In the genomic region with DNA sequence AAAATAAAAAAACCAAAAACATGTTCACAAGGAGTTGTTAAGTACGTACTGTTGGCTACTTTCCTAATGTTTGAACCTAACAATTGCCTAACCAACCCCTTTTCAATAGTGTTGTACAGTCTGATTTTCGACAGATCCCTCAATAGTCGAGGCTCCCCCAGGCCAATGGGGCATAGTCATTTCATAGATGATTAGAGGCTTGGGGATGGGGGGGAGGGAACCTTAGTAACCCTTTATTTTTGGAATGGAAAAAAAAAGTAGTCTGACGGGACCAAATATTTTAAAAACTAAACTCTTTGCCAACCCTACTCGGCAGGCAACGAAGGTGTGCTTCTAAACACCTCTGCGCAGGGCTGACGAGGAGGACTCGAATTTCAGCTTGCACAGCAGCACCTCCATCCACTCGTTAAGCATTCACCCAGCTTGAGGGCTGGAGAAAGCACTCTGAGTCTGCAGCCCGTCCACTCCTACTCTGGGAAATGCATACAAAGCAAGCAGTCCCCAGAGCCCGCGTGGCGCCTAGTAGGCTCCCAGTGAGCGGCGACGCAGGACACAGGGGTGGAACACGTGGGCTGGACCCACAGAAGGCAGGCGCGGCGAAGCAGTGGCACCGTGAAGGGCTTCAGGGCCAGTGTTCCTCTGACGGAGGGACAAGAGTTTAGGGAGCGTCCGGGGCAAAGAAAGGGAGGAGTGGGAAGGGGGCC, we compare ENCODE assay signal across 1 cellular context.
A peak's percentile ranks its signal among the peaks of the same experiment; 100 is the strongest.
TF ChIP-seq lines count a peak whose summit lies in the region.

No MANE protein-coding gene starts in this region.

TF ChIP-seq in K562, 482 proteins besides CTCF, POLR2A, EP300 and RAD21 (continued from another document and continues in another):
- TF ChIP-seq, protein P1, sequence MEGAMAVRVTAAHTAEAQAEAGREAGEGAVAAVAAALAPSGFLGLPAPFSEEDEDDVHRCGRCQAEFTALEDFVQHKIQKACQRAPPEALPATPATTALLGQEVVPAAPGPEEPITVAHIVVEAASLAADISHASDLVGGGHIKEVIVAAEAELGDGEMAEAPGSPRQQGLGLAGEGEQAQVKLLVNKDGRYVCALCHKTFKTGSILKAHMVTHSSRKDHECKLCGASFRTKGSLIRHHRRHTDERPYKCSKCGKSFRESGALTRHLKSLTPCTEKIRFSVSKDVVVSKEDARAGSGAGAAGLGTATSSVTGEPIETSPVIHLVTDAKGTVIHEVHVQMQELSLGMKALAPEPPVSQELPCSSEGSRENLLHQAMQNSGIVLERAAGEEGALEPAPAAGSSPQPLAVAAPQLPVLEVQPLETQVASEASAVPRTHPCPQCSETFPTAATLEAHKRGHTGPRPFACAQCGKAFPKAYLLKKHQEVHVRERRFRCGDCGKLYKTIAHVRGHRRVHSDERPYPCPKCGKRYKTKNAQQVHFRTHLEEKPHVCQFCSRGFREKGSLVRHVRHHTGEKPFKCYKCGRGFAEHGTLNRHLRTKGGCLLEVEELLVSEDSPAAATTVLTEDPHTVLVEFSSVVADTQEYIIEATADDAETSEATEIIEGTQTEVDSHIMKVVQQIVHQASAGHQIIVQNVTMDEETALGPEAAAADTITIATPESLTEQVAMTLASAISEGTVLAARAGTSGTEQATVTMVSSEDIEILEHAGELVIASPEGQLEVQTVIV (CRISPR knock-in tag; IDR thresholded peaks at IDR 0.05; ENCODE audit: borderline replicate concordance) = no peak
- TF ChIP-seq ERF (CRISPR knock-in tag; IDR thresholded peaks at IDR 0.05) = no peak
- no peak for TF ChIP-seq ZNF133 (CRISPR knock-in tag; IDR thresholded peaks at IDR 0.05)
- TF ChIP-seq, protein P2, sequence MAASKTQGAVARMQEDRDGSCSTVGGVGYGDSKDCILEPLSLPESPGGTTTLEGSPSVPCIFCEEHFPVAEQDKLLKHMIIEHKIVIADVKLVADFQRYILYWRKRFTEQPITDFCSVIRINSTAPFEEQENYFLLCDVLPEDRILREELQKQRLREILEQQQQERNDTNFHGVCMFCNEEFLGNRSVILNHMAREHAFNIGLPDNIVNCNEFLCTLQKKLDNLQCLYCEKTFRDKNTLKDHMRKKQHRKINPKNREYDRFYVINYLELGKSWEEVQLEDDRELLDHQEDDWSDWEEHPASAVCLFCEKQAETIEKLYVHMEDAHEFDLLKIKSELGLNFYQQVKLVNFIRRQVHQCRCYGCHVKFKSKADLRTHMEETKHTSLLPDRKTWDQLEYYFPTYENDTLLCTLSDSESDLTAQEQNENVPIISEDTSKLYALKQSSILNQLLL (CRISPR knock-in tag; IDR thresholded peaks at IDR 0.05; ENCODE audit: borderline replicate concordance) = no peak
- TF ChIP-seq GABPB2 (CRISPR knock-in tag; conservative IDR thresholded peaks at IDR 0.05) = no peak
- TF ChIP-seq, protein P3, sequence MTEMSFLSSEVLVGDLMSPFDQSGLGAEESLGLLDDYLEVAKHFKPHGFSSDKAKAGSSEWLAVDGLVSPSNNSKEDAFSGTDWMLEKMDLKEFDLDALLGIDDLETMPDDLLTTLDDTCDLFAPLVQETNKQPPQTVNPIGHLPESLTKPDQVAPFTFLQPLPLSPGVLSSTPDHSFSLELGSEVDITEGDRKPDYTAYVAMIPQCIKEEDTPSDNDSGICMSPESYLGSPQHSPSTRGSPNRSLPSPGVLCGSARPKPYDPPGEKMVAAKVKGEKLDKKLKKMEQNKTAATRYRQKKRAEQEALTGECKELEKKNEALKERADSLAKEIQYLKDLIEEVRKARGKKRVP (CRISPR knock-in tag; IDR thresholded peaks at IDR 0.05) = no peak
- TF ChIP-seq XRCC3 (IDR thresholded peaks at IDR 0.05) = no peak
- TF ChIP-seq, protein P4, sequence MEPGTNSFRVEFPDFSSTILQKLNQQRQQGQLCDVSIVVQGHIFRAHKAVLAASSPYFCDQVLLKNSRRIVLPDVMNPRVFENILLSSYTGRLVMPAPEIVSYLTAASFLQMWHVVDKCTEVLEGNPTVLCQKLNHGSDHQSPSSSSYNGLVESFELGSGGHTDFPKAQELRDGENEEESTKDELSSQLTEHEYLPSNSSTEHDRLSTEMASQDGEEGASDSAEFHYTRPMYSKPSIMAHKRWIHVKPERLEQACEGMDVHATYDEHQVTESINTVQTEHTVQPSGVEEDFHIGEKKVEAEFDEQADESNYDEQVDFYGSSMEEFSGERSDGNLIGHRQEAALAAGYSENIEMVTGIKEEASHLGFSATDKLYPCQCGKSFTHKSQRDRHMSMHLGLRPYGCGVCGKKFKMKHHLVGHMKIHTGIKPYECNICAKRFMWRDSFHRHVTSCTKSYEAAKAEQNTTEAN (CRISPR knock-in tag; IDR thresholded peaks at IDR 0.05) = peak; percentile 87; the same call in 1 of the 2 replicates
- peak; percentile 90 for TF ChIP-seq ZNF431 (CRISPR knock-in tag; IDR thresholded peaks at IDR 0.05)
- no peak for TF ChIP-seq EHMT2 (IDR thresholded peaks at IDR 0.05)
- TF ChIP-seq NR2C1 (IDR thresholded peaks at IDR 0.05) = no peak
- TF ChIP-seq NR2C1 (tag; IDR thresholded peaks at IDR 0.05) = no peak
- TF ChIP-seq CC2D1A (IDR thresholded peaks at IDR 0.05) = no peak
- TF ChIP-seq, protein P5, sequence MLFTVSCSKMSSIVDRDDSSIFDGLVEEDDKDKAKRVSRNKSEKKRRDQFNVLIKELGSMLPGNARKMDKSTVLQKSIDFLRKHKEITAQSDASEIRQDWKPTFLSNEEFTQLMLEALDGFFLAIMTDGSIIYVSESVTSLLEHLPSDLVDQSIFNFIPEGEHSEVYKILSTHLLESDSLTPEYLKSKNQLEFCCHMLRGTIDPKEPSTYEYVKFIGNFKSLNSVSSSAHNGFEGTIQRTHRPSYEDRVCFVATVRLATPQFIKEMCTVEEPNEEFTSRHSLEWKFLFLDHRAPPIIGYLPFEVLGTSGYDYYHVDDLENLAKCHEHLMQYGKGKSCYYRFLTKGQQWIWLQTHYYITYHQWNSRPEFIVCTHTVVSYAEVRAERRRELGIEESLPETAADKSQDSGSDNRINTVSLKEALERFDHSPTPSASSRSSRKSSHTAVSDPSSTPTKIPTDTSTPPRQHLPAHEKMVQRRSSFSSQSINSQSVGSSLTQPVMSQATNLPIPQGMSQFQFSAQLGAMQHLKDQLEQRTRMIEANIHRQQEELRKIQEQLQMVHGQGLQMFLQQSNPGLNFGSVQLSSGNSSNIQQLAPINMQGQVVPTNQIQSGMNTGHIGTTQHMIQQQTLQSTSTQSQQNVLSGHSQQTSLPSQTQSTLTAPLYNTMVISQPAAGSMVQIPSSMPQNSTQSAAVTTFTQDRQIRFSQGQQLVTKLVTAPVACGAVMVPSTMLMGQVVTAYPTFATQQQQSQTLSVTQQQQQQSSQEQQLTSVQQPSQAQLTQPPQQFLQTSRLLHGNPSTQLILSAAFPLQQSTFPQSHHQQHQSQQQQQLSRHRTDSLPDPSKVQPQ (CRISPR knock-in tag; IDR thresholded peaks at IDR 0.05; ENCODE audit: borderline replicate concordance) = no peak
- no peak for TF ChIP-seq TSC22D4 (tag; IDR thresholded peaks at IDR 0.05)
- TF ChIP-seq, protein P6, sequence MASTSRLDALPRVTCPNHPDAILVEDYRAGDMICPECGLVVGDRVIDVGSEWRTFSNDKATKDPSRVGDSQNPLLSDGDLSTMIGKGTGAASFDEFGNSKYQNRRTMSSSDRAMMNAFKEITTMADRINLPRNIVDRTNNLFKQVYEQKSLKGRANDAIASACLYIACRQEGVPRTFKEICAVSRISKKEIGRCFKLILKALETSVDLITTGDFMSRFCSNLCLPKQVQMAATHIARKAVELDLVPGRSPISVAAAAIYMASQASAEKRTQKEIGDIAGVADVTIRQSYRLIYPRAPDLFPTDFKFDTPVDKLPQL (IDR thresholded peaks at IDR 0.05; ENCODE audit: extremely low read depth, insufficient read length) = no peak
- 0 out of 2 replicates have a peak, but pooled peaks have one; percentile 39 for TF ChIP-seq NR2C2 (CRISPR knock-in tag; IDR thresholded peaks at IDR 0.05)
- TF ChIP-seq NR2C2 (tag; IDR thresholded peaks at IDR 0.05) = no peak
- TF ChIP-seq, protein P7, sequence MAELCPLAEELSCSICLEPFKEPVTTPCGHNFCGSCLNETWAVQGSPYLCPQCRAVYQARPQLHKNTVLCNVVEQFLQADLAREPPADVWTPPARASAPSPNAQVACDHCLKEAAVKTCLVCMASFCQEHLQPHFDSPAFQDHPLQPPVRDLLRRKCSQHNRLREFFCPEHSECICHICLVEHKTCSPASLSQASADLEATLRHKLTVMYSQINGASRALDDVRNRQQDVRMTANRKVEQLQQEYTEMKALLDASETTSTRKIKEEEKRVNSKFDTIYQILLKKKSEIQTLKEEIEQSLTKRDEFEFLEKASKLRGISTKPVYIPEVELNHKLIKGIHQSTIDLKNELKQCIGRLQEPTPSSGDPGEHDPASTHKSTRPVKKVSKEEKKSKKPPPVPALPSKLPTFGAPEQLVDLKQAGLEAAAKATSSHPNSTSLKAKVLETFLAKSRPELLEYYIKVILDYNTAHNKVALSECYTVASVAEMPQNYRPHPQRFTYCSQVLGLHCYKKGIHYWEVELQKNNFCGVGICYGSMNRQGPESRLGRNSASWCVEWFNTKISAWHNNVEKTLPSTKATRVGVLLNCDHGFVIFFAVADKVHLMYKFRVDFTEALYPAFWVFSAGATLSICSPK (IDR thresholded peaks at IDR 0.05; ENCODE audit: borderline replicate concordance) = no peak; the same call in 1 of the 2 replicates
- no peak; the same call in 1 of the 2 replicates for TF ChIP-seq GATAD2A (IDR thresholded peaks at IDR 0.05)
- TF ChIP-seq ZNF3 (CRISPR knock-in tag; IDR thresholded peaks at IDR 0.05) = no peak
- TF ChIP-seq HDGF (IDR thresholded peaks at IDR 0.05) = no peak
- no peak for TF ChIP-seq ETV1 (tag; conservative IDR thresholded peaks at IDR 0.05; ENCODE audit: low read depth)
- no peak for TF ChIP-seq ETV6 (IDR thresholded peaks at IDR 0.05; ENCODE audit: borderline replicate concordance in 1 of 2, low read depth in 2 of 2, low read length in 1 of 2)
- peak; percentile 93; the same call in 1 of the 2 replicates for TF ChIP-seq ETV6 (CRISPR knock-in tag; IDR thresholded peaks at IDR 0.05; ENCODE audit: borderline replicate concordance)
- TF ChIP-seq, protein P8, sequence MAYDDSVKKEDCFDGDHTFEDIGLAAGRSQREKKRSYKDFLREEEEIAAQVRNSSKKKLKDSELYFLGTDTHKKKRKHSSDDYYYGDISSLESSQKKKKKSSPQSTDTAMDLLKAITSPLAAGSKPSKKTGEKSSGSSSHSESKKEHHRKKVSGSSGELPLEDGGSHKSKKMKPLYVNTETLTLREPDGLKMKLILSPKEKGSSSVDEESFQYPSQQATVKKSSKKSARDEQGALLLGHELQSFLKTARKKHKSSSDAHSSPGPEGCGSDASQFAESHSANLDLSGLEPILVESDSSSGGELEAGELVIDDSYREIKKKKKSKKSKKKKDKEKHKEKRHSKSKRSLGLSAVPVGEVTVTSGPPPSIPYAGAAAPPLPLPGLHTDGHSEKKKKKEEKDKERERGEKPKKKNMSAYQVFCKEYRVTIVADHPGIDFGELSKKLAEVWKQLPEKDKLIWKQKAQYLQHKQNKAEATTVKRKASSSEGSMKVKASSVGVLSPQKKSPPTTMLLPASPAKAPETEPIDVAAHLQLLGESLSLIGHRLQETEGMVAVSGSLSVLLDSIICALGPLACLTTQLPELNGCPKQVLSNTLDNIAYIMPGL (CRISPR knock-in tag; IDR thresholded peaks at IDR 0.05) = peak; percentile 43
- TF ChIP-seq GABPA (tag; conservative IDR thresholded peaks at IDR 0.05; ENCODE audit: low read depth) = no peak
- no peak for TF ChIP-seq SMAD1 (IDR thresholded peaks at IDR 0.05; ENCODE audit: low read depth, low read length, partially characterized antibody)
- TF ChIP-seq ZBED1 (IDR thresholded peaks at IDR 0.05) = peak; percentile 26; the same call in 1 of the 2 replicates
- TF ChIP-seq TCFL5 (CRISPR knock-in tag; conservative IDR thresholded peaks at IDR 0.05) = no peak
- TF ChIP-seq, protein P9, sequence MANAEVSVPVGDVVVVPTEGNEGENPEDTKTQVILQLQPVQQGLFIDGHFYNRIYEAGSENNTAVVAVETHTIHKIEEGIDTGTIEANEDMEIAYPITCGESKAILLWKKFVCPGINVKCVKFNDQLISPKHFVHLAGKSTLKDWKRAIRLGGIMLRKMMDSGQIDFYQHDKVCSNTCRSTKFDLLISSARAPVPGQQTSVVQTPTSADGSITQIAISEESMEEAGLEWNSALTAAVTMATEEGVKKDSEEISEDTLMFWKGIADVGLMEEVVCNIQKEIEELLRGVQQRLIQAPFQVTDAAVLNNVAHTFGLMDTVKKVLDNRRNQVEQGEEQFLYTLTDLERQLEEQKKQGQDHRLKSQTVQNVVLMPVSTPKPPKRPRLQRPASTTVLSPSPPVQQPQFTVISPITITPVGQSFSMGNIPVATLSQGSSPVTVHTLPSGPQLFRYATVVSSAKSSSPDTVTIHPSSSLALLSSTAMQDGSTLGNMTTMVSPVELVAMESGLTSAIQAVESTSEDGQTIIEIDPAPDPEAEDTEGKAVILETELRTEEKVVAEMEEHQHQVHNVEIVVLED (CRISPR knock-in tag; IDR thresholded peaks at IDR 0.05) = no peak
- TF ChIP-seq ESRRA (IDR thresholded peaks at IDR 0.05; ENCODE audit: borderline replicate concordance, low read depth) = no peak
- no peak for TF ChIP-seq ZNF75A (CRISPR knock-in tag; IDR thresholded peaks at IDR 0.05)
- peak; percentile 76; the same call in 1 of the 2 replicates for TF ChIP-seq E2F3 (CRISPR knock-in tag; IDR thresholded peaks at IDR 0.05)
- TF ChIP-seq ZC3H4 (CRISPR knock-in tag; IDR thresholded peaks at IDR 0.05; ENCODE audit: borderline replicate concordance) = 0 out of 2 replicates have a peak, but pooled peaks have one; percentile 12
- no peak for TF ChIP-seq FUS (optimal IDR thresholded peaks at IDR 0.05; ENCODE audit: low read depth, low read length)
- TF ChIP-seq CHD2 (IDR thresholded peaks at IDR 0.05; ENCODE audit: low read depth, low read length) = no peak
- TF ChIP-seq, protein P10, sequence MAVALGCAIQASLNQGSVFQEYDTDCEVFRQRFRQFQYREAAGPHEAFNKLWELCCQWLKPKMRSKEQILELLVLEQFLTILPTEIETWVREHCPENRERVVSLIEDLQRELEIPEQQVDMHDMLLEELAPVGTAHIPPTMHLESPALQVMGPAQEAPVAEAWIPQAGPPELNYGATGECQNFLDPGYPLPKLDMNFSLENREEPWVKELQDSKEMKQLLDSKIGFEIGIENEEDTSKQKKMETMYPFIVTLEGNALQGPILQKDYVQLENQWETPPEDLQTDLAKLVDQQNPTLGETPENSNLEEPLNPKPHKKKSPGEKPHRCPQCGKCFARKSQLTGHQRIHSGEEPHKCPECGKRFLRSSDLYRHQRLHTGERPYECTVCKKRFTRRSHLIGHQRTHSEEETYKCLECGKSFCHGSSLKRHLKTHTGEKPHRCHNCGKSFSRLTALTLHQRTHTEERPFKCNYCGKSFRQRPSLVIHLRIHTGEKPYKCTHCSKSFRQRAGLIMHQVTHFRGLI (CRISPR knock-in tag; IDR thresholded peaks at IDR 0.05) = no peak
